ENCODE assay signal across 12 cellular contexts in genomic region chr14:68651652-68652432, GRCh38.
A peak's percentile ranks its signal among the peaks of the same experiment; 100 is the strongest.
DNase-seq lines count a peak whose midpoint lies in the region; ATAC-seq and TF ChIP-seq lines count a peak whose summit lies in the region.
"Had no signal": no experiment of that assay in that cellular context is flagged by ENCODE, and none has a peak within 500 bp of the region (broad histone marks: within the 10 kb centered on the region; RNA-seq: fewer than 3 reads in every experiment).

No MANE protein-coding gene starts in this region.

- DNase-seq in AG08396 (ENCODE audit: low spot score) (peak; percentile 51), coronary artery (ENCODE audit: low spot score) (peak; percentile 77), gastrocnemius medialis (no peak), hepatic stellate cell (ENCODE audit: low spot score) (no peak), Peyer's patch (no peak), OCI-LY7 (ENCODE audit: low spot score) (no peak)
- DNase-seq: activated CD4-positive, alpha-beta T cell treated with anti-CD3 and anti-CD28 coated beads, Interleukin-2, amount 50 U/mL, for 48 hours; GDM1; posterior cingulate gyrus; T-helper 1 cell had no signal

- POLR2A ChIA-PET in OCI-LY7 (lab: Charles Lee) = no interaction called here

- H3K36me3 ChIP-seq in gastrocnemius medialis (no peaks in the 10 kb centered on the region), Peyer's patch (no peaks in the 10 kb centered on the region), OCI-LY7 (ENCODE audit: insufficient read depth, low read length) (no peaks in the 10 kb centered on the region)

- no peaks in the 10 kb centered on the region for H3K9me2 ChIP-seq in OCI-LY7 (ENCODE audit: insufficient read depth, low read length)

- H3K27ac ChIP-seq in coronary artery (peak overlapping the region; percentile 49 to 86), layer of hippocampus (ENCODE audit: low read depth, low read length) (peak overlapping the region; percentile 8), gastrocnemius medialis (peak overlapping the region; percentile 3 to 64 (median 38)), Peyer's patch (peak overlapping the region in 2 of 4 donors; percentile 62 to 80), OCI-LY7 (ENCODE audit: low read depth, low read length, poor library complexity, severe bottlenecking) (no peak overlapping the region)

- no peaks in the 10 kb centered on the region for H4K20me1 ChIP-seq in OCI-LY7 (ENCODE audit: insufficient read depth, low read length)

- H3K9me3 ChIP-seq in gastrocnemius medialis (no peaks in the 10 kb centered on the region), Peyer's patch (no peaks in the 10 kb centered on the region), OCI-LY7 (ENCODE audit: low read length) (no peaks in the 10 kb centered on the region)

- no peaks in the 10 kb centered on the region for H3K79me2 ChIP-seq in OCI-LY7 (ENCODE audit: insufficient read depth, low read depth, low read length)

- H3K4me2 ChIP-seq in OCI-LY7 (ENCODE audit: low read length) = no peak overlapping the region

- no peak for TF ChIP-seq CTCF in coronary artery (IDR thresholded peaks at IDR 0.05)
- no peak for TF ChIP-seq CTCF in gastrocnemius medialis (IDR thresholded peaks at IDR 0.05 in 4 of 5, conservative IDR thresholded peaks at IDR 0.05 in 1 of 5)
- no peak for TF ChIP-seq CTCF in Peyer's patch (IDR thresholded peaks at IDR 0.05)
- no peak for TF ChIP-seq CTCF in OCI-LY7 (conservative IDR thresholded peaks at IDR 0.05; ENCODE audit: low read length)

- no peak for TF ChIP-seq POLR2A in gastrocnemius medialis (IDR thresholded peaks at IDR 0.05)
- TF ChIP-seq POLR2A in Peyer's patch (IDR thresholded peaks at IDR 0.05) = no peak

- in situ Hi-C loops in gastrocnemius medialis (cut with MboI; ENCODE audit: low sequenced_read_pairs in 4 of 4) = no loop called here

- no TSS peak for BruUV-seq in OCI-LY7 (replicated peaks; lab: Mats Ljungman, UMichigan)

- H3K4me3 ChIP-seq in coronary artery = no peak overlapping the region
- no peak overlapping the region for H3K4me3 ChIP-seq in gastrocnemius medialis
- H3K4me3 ChIP-seq in Peyer's patch = no peak overlapping the region
- H3K4me3 ChIP-seq in OCI-LY7 (ENCODE audit: low read depth, low read length, poor library complexity, severe bottlenecking) = no peak overlapping the region

- H2AFZ ChIP-seq in OCI-LY7 (ENCODE audit: low read length) = no peak overlapping the region

- intact Hi-C loops in gastrocnemius medialis (cut with DNase I; ENCODE audit: low total_unique reads) (no loop called here), OCI-LY7 (cut with micrococcal nuclease; ENCODE audit: unreplicated experiment) (no loop called here)

- H3K27me3 ChIP-seq in layer of hippocampus (ENCODE audit: control insufficient read depth, insufficient read depth, low read length) (no peaks in the 10 kb centered on the region), gastrocnemius medialis (no peaks in the 10 kb centered on the region), Peyer's patch (no peaks in the 10 kb centered on the region)

- CTCF ChIA-PET in OCI-LY7 (lab: Charles Lee; ENCODE audit: unreplicated experiment) = no interaction called here

- H3K4me1 ChIP-seq in gastrocnemius medialis = peaks cover 27 to 30% of the 10 kb centered on the region in 2 donors
- peaks cover 0 to 14% (median 0%) of the 10 kb centered on the region in 4 donors for H3K4me1 ChIP-seq in Peyer's patch
- H3K4me1 ChIP-seq in OCI-LY7 (ENCODE audit: insufficient read depth, low read length, poor library complexity, severe bottlenecking) = no peaks in the 10 kb centered on the region

- peak in 1 of 2 donors; percentile 42 for ATAC-seq in gastrocnemius medialis
- no peak for ATAC-seq in HG03342 (IDR thresholded peaks at IDR 0.05; ENCODE audit: unreplicated experiment)

Comparison
In these comparisons a context has a peak if more than half of its experiments do, and no peak if none do; other contexts are left out.
1. DNase-seq: peak in AG08396 (single experiment) and coronary artery (single experiment); none in gastrocnemius medialis (0 of 2), hepatic stellate cell (single experiment), Peyer's patch (0 of 3) and OCI-LY7 (single experiment).